Comparison of ENCODE assay signal across 14 cellular contexts in the genomic region with DNA sequence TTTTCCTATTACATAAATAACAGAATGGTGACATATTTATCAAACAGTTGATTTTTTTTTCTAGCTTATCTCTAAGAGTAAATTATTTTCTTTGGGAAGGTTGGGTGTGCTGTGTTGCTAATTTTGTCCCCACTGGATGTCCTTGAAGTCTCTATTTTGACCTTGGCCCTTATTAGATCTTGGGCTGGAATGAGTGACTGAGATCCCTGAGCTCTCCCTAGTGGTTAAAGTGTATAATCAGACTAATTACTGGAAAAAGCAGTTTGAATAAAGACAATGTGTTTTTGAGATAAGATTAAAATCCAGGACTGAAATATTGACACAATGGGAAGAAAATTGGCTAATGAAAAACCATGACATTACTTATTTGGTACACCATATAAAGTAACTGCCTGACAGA. TPM values are rescaled to one million over a fixed set of nuclear protein-coding genes. Genes with fewer than 3 reads are reported as not detected.
A peak's percentile ranks its signal among the peaks of the same experiment; 100 is the strongest.
DNase-seq lines count a peak whose midpoint lies in the region; ATAC-seq and TF ChIP-seq lines count a peak whose summit lies in the region.
"Had no signal": no experiment of that assay in that cellular context is flagged by ENCODE, and none has a peak within 500 bp of the region (broad histone marks: within the 10 kb centered on the region; RNA-seq: fewer than 3 reads in every experiment).

No MANE protein-coding gene starts in this region.

- H3K36me3 ChIP-seq in Panc1 (ENCODE audit: control insufficient read depth, insufficient read depth, low read length) = no peaks in the 10 kb centered on the region

- peaks cover 5% of the 10 kb centered on the region for H3K9me3 Mint-ChIP-seq in activated CD8-positive, alpha-beta T cell treated with anti-CD3 and anti-CD28 coated beads for 36 hours
- H3K9me3 Mint-ChIP-seq: activated naive CD8-positive, alpha-beta T cell treated with anti-CD3 and anti-CD28 coated beads, Interleukin-2, amount 50 U/mL, for 24 hours had no signal

- TF ChIP-seq CTCF in Panc1 (IDR thresholded peaks at IDR 0.05) (peak; percentile 54; the same call in 1 of the 2 replicates), fibroblast of mammary gland (conservative IDR thresholded peaks at IDR 0.05; ENCODE audit: control insufficient read depth, insufficient read depth, low read depth, low read length) (peak; percentile 39)
- no peak for TF ChIP-seq CTCF in activated CD8-positive, alpha-beta T cell treated with anti-CD3 and anti-CD28 coated beads for 36 hours (IDR thresholded peaks at IDR 0.05)

- in situ Hi-C loops in Panc1 (cut with HindIII; ENCODE audit: low pct_unique_long_range_greater_than_20kb, low sequenced_read_pairs) = no loop called here

- POLR2A ChIA-PET in Panc1 (lab: Charles Lee) = no interaction called here
- POLR2A ChIA-PET in activated CD8-positive, alpha-beta T cell treated with anti-CD3 and anti-CD28 coated beads for 36 hours (lab: Charles Lee) = no interaction called here

- H3K27me3 ChIP-seq in Panc1 (ENCODE audit: control insufficient read depth, insufficient read depth, low read length) = peaks cover 1% of the 10 kb centered on the region; the same call in 1 of the 2 replicates

- no peaks in the 10 kb centered on the region for H3K9me3 ChIP-seq in Panc1 (ENCODE audit: control insufficient read depth, insufficient read depth, low read depth, low read length)

- H3K4me3 Mint-ChIP-seq in activated CD8-positive, alpha-beta T cell treated with anti-CD3 and anti-CD28 coated beads for 36 hours = no peak overlapping the region
- H3K4me3 Mint-ChIP-seq: activated naive CD8-positive, alpha-beta T cell treated with anti-CD3 and anti-CD28 coated beads, Interleukin-2, amount 50 U/mL, for 24 hours had no signal

- H3K27ac ChIP-seq in Panc1 (ENCODE audit: low read length) (no peak overlapping the region), caudate nucleus (ENCODE audit: low read depth, low read length) (no peak overlapping the region)

- peaks cover 20% of the 10 kb centered on the region for H3K27me3 Mint-ChIP-seq in activated CD8-positive, alpha-beta T cell treated with anti-CD3 and anti-CD28 coated beads for 36 hours

- ATAC-seq in GM21423 (IDR thresholded peaks at IDR 0.05; ENCODE audit: unreplicated experiment) (peak; percentile 55), Panc1 (no peak)
- no peak for ATAC-seq in activated CD8-positive, alpha-beta T cell treated with anti-CD3 and anti-CD28 coated beads for 36 hours
- ATAC-seq: activated naive CD8-positive, alpha-beta T cell treated with anti-CD3 and anti-CD28 coated beads, Interleukin-2, amount 50 U/mL, for 24 hours had no signal

- H3K4me1 ChIP-seq in Panc1 (ENCODE audit: control insufficient read depth, insufficient read depth, low read length) = no peaks in the 10 kb centered on the region; the same call in 1 of the 2 replicates

- H3K36me3 Mint-ChIP-seq in activated CD8-positive, alpha-beta T cell treated with anti-CD3 and anti-CD28 coated beads for 36 hours (ENCODE audit: low read depth) = no peaks in the 10 kb centered on the region

- CTCF ChIA-PET in Panc1 (lab: Charles Lee) = no interaction called here
- CTCF ChIA-PET in activated CD8-positive, alpha-beta T cell treated with anti-CD3 and anti-CD28 coated beads for 36 hours (lab: Charles Lee) = interaction anchor here (1.2 to 1.6 kb wide), 3 partner anchors 8 to 46 kb away, joined by 3 to 4 read pairs (median 3); no protein-coding TSS in a partner anchor

- intact Hi-C loops in Panc1 (cut with micrococcal nuclease; ENCODE audit: unreplicated experiment) = no loop called here
- intact Hi-C loops in activated CD8-positive, alpha-beta T cell treated with anti-CD3 and anti-CD28 coated beads for 36 hours (cut with micrococcal nuclease) = no loop called here

- H3K27ac Mint-ChIP-seq in activated CD8-positive, alpha-beta T cell treated with anti-CD3 and anti-CD28 coated beads for 36 hours = no peak overlapping the region
- H3K27ac Mint-ChIP-seq: activated naive CD8-positive, alpha-beta T cell treated with anti-CD3 and anti-CD28 coated beads, Interleukin-2, amount 50 U/mL, for 24 hours had no signal

- DNase-seq in AML-193 (lab: John Stamatoyannopoulos, UW) (peak; percentile 7 to 40), Panc1 (ENCODE audit: low read depth, low spot score) (no peak), fibroblast of mammary gland (ENCODE audit: low read depth) (peak; percentile 10), NCI-H2081 treated with DMSO at 0.1 percent for 48 hours (lab: John Stamatoyannopoulos, UW) (no peak), midbrain (lab: John Stamatoyannopoulos, UW) (no peak), caudate nucleus (lab: John Stamatoyannopoulos, UW) (no peak)
- DNase-seq in activated CD8-positive, alpha-beta T cell treated with anti-CD3 and anti-CD28 coated beads for 36 hours = no peak
- DNase-seq: activated CD4-positive, alpha-beta T cell treated with anti-CD3 and anti-CD28 coated beads, Interleukin-2, amount 50 U/mL, for 48 hours; activated naive CD8-positive, alpha-beta T cell treated with anti-CD3 and anti-CD28 coated beads, Interleukin-2, amount 50 U/mL, for 24 hours; NCI-H1436 treated with DMSO at 0.1 percent for 48 hours; SHP77; stimulated activated CD4-positive, alpha-beta T cell treated with anti-CD3 and anti-CD28 coated beads, Interleukin-4, amount 100 ng/mL, for 4 hours; substantia nigra had no signal

- BruUV-seq in Panc1 (replicated peaks; lab: Mats Ljungman, UMichigan) = no TSS peak

- H3K4me3 ChIP-seq in Panc1 (ENCODE audit: low read depth in 2 of 2, low read length in 2 of 2) = no peak overlapping the region
- H3K4me3 ChIP-seq in fibroblast of mammary gland (ENCODE audit: control insufficient read depth, low read depth, low read length) = no peak overlapping the region

- no peaks in the 10 kb centered on the region for H3K4me1 Mint-ChIP-seq in activated CD8-positive, alpha-beta T cell treated with anti-CD3 and anti-CD28 coated beads for 36 hours (ENCODE audit: low read depth)
- H3K4me1 Mint-ChIP-seq: activated naive CD8-positive, alpha-beta T cell treated with anti-CD3 and anti-CD28 coated beads, Interleukin-2, amount 50 U/mL, for 24 hours had no signal

RNA-seq across cellular contexts. Expression of a gene that starts 56.1 kb away (rescaled TPM):
- total RNA-seq in Panc1 (2021; ENCODE audit: unreplicated experiment) = 63.4 TPM
- 50.2 TPM for polyA plus RNA-seq in Panc1 (2012; ENCODE audit: insufficient read length)
- total RNA-seq in activated CD8-positive, alpha-beta T cell treated with anti-CD3 and anti-CD28 coated beads for 36 hours = 10 to 100 TPM; 41.6 to 46.2 TPM

RNA-seq across cellular contexts. Expression of a gene that starts 56.4 kb away (rescaled TPM):
- total RNA-seq in Panc1 (2021; ENCODE audit: unreplicated experiment) = 5.7 TPM
- 4.8 TPM for polyA plus RNA-seq in Panc1 (2012; ENCODE audit: insufficient read length)
- 10 to 100 TPM; 10.2 to 11.2 TPM for total RNA-seq in activated CD8-positive, alpha-beta T cell treated with anti-CD3 and anti-CD28 coated beads for 36 hours

Comparison
In these comparisons a context has a peak if more than half of its experiments do, and no peak if none do; other contexts are left out.
1. DNase-seq: peak in AML-193 (2 of 2) and fibroblast of mammary gland (single experiment); none in Panc1 (single experiment), NCI-H2081 treated with DMSO at 0.1 percent for 48 hours (single experiment), midbrain (single experiment), activated CD8-positive, alpha-beta T cell treated with anti-CD3 and anti-CD28 coated beads for 36 hours (single experiment) and caudate nucleus (0 of 61).